Comparison of ENCODE assay signal across 18 cellular contexts in genomic region chr6:4348462-4349112, GRCh38.
A peak's percentile ranks its signal among the peaks of the same experiment; 100 is the strongest.
DNase-seq lines count a peak whose midpoint lies in the region; ATAC-seq and TF ChIP-seq lines count a peak whose summit lies in the region.
"Had no signal": no experiment of that assay in that cellular context is flagged by ENCODE, and none has a peak within 500 bp of the region (broad histone marks: within the 10 kb centered on the region; RNA-seq: fewer than 3 reads in every experiment).

No MANE protein-coding gene starts in this region.

- DNase-seq in fibroblast of lung (ENCODE audit: low read depth in 2 of 2) (peak; percentile 36 to 49), Calu3 (no peak), natural killer cell (no peak)
- DNase-seq: activated CD4-positive, alpha-beta T cell treated with anti-CD3 and anti-CD28 coated beads for 1 hour; activated T-cell treated with anti-CD3 and anti-CD28 coated beads, Interleukin-2, amount 50 U/mL, for 1 hour; CD4-positive, CD25-positive, alpha-beta regulatory T cell; hippocampal formation; NCI-H1105 treated with DMSO at 0.1 percent for 48 hours; NCI-H510A treated with DMSO at 0.1 percent for 48 hours; PC-3; stimulated activated CD4-positive, alpha-beta T cell treated with anti-CD3 and anti-CD28 coated beads, Interleukin-2, amount 100 ng/mL, for 48 hours had no signal

- intact Hi-C loops in Calu3 (cut with micrococcal nuclease; ENCODE audit: unreplicated experiment): no loop called here
- intact Hi-C loops in natural killer cell (cut with micrococcal nuclease): no loop called here

- no peak overlapping the region for H3K4me3 Mint-ChIP-seq in Calu3 (ENCODE audit: low read depth, unreplicated experiment)
- H3K4me3 Mint-ChIP-seq in natural killer cell: no peak overlapping the region
- H3K4me3 Mint-ChIP-seq: CD4-positive, CD25-positive, alpha-beta regulatory T cell; natural killer cell treated with Interleukin-12 subunit alpha and Interleukin-12 subunit beta and Interleukin-15 and Interleukin-18, amount 100 ng/mL, for 72 hours had no signal

- H3K27ac Mint-ChIP-seq in Calu3 (ENCODE audit: unreplicated experiment) (no peak overlapping the region), natural killer cell (no peak overlapping the region)
- H3K27ac Mint-ChIP-seq: CD4-positive, CD25-positive, alpha-beta regulatory T cell; natural killer cell treated with Interleukin-12 subunit alpha and Interleukin-12 subunit beta and Interleukin-15 and Interleukin-18, amount 100 ng/mL, for 72 hours had no signal

- H3K4me3 ChIP-seq in fibroblast of lung (replicated peaks in 1 of 4; ENCODE audit: control extremely low read depth in 1 of 4, insufficient read depth in 1 of 4, low read depth in 3 of 4, low read length in 4 of 4) (no peak overlapping the region), stomach smooth muscle (ENCODE audit: low read length in 2 of 2) (no peak overlapping the region)
- H3K4me3 ChIP-seq: K562 had no signal

- H3K9me3 ChIP-seq in fibroblast of lung (ENCODE audit: control insufficient read depth, insufficient read depth, low read depth, low read length) (no peaks in the 10 kb centered on the region), stomach smooth muscle (ENCODE audit: control insufficient read depth in 2 of 2, low read length in 2 of 2) (no peaks in the 10 kb centered on the region)

- ATAC-seq in GM18868 (IDR thresholded peaks at IDR 0.05; ENCODE audit: unreplicated experiment) (peak; percentile 67), HG03060 (IDR thresholded peaks at IDR 0.05; ENCODE audit: low read depth, unreplicated experiment) (peak; percentile 59), natural killer cell (no peak), HG03139 (IDR thresholded peaks at IDR 0.05; ENCODE audit: unreplicated experiment) (no peak)
- ATAC-seq: K562; natural killer cell treated with Interleukin-12 subunit alpha and Interleukin-12 subunit beta and Interleukin-15 and Interleukin-18, amount 100 ng/mL, for 72 hours; PC-3; right cardiac atrium had no signal

- no peak for TF ChIP-seq CTCF in fibroblast of lung (conservative IDR thresholded peaks at IDR 0.05 in 1 of 2, IDR thresholded peaks at IDR 0.05 in 1 of 2; ENCODE audit: low read depth in 1 of 2, low read length in 2 of 2)
- TF ChIP-seq CTCF in Calu3 (IDR thresholded peaks at IDR 0.05; ENCODE audit: unreplicated experiment): no peak
- no peak for TF ChIP-seq CTCF in natural killer cell (IDR thresholded peaks at IDR 0.05)

- H3K9me3 Mint-ChIP-seq in Calu3 (ENCODE audit: low read depth, unreplicated experiment) (no peaks in the 10 kb centered on the region), natural killer cell (no peaks in the 10 kb centered on the region)
- H3K9me3 Mint-ChIP-seq: CD4-positive, CD25-positive, alpha-beta regulatory T cell; natural killer cell treated with Interleukin-12 subunit alpha and Interleukin-12 subunit beta and Interleukin-15 and Interleukin-18, amount 100 ng/mL, for 72 hours had no signal

- H3K27ac ChIP-seq in fibroblast of lung (ENCODE audit: insufficient read depth, low read length) (peak overlapping the region; percentile 62), stomach smooth muscle (ENCODE audit: low read length) (peak overlapping the region; percentile 80)

- H3K27me3 ChIP-seq in fibroblast of lung (ENCODE audit: control insufficient read depth, insufficient read depth, low read length) (no peaks in the 10 kb centered on the region), stomach smooth muscle (ENCODE audit: control insufficient read depth in 1 of 2, insufficient read depth in 2 of 2, low read length in 2 of 2) (no peaks in the 10 kb centered on the region)

- H2AFZ ChIP-seq in fibroblast of lung (ENCODE audit: low read length): peak overlapping the region; percentile 67

- no peaks in the 10 kb centered on the region for H3K36me3 Mint-ChIP-seq in Calu3 (ENCODE audit: insufficient read depth, unreplicated experiment)
- no peaks in the 10 kb centered on the region for H3K36me3 Mint-ChIP-seq in natural killer cell
- H3K36me3 Mint-ChIP-seq: CD4-positive, CD25-positive, alpha-beta regulatory T cell; natural killer cell treated with Interleukin-12 subunit alpha and Interleukin-12 subunit beta and Interleukin-15 and Interleukin-18, amount 100 ng/mL, for 72 hours had no signal

- H3K9ac ChIP-seq in fibroblast of lung (ENCODE audit: insufficient read depth, low read length): no peak overlapping the region
- H3K9ac ChIP-seq in stomach smooth muscle (ENCODE audit: low read length in 2 of 2): peak overlapping the region in 1 of 2 donors; percentile 2

- H3K4me1 ChIP-seq in fibroblast of lung (ENCODE audit: control insufficient read depth, extremely low read depth, insufficient read depth, low read length) (peaks cover 36% of the 10 kb centered on the region), stomach smooth muscle (ENCODE audit: control insufficient read depth, insufficient read depth, low read length) (peaks cover 36% of the 10 kb centered on the region)

- H3K36me3 ChIP-seq in fibroblast of lung (ENCODE audit: control insufficient read depth, insufficient read depth, low read length) (no peaks in the 10 kb centered on the region), stomach smooth muscle (ENCODE audit: control insufficient read depth in 2 of 2, insufficient read depth in 2 of 2, low read length in 2 of 2) (no peaks in the 10 kb centered on the region)

- peaks cover 27% of the 10 kb centered on the region for H3K27me3 Mint-ChIP-seq in Calu3 (ENCODE audit: unreplicated experiment)
- H3K27me3 Mint-ChIP-seq in natural killer cell (ENCODE audit: low read depth in 2 of 2): no peaks in the 10 kb centered on the region

- H4K20me1 ChIP-seq in fibroblast of lung (ENCODE audit: control insufficient read depth, extremely low read depth, insufficient read depth, low read length): no peaks in the 10 kb centered on the region

- peak overlapping the region; percentile 69 for H3K4me2 ChIP-seq in fibroblast of lung (ENCODE audit: extremely low read depth, insufficient read depth, low read length)

- H3K4me1 Mint-ChIP-seq in Calu3 (ENCODE audit: low read depth, unreplicated experiment) (peaks cover 14% of the 10 kb centered on the region), natural killer cell (no peaks in the 10 kb centered on the region)
- H3K4me1 Mint-ChIP-seq: CD4-positive, CD25-positive, alpha-beta regulatory T cell had no signal

- no TSS peak for BruUV-seq in Calu3 (replicated peaks; lab: Mats Ljungman, UMichigan)

- H3K79me2 ChIP-seq in fibroblast of lung (ENCODE audit: control insufficient read depth, insufficient read depth, low read length): no peaks in the 10 kb centered on the region

- CTCF ChIA-PET in Calu3 (lab: Charles Lee): no interaction called here

Comparison
In these comparisons a context has a peak if more than half of its experiments do, and no peak if none do; other contexts are left out.
1. ATAC-seq: peak in GM18868 (single experiment) and HG03060 (single experiment); none in natural killer cell (0 of 3) and HG03139 (single experiment).
2. DNase-seq: peak in fibroblast of lung (2 of 2); none in Calu3 (single experiment) and natural killer cell (single experiment).